ENCODE assay signal across 18 cellular contexts in the genomic region with DNA sequence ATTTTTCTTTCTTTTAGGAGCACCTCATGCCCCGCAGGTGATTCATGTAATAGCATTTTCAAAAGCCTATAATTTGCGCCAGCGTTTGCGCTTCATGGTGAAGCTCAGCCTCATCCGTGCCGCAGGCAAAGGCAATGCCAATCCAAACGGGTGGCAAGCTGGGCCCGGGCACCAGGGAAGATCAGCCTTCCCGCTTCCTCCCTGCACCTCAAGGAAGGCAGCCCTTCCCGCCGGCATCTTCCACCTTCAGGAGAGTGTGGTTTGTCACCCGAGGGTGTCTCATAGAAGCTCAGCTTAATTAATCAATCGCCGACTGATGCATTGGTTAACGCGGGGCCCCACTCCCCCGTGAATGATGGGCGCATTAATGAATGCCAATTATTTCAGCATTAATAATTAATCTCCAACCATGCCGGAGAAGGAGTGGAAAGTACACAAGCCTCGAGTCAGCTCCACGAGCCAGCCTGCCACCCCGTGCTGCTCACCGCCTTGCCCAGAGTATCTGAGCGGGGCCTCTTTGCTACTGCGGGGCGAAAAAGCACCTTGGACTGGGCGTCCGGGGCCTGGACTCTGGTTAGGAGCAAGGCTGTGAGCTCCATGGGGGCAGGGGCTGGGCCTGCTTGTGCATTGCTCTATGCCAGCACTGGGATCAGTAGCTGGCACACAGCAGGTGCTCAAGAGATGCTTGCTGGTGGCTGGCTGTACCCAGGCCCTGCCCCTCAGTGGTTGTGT. TPM values are rescaled to one million over a fixed set of nuclear protein-coding genes. Genes with fewer than 3 reads are reported as not detected.
DNase-seq lines count a peak whose midpoint lies in the region; ATAC-seq and TF ChIP-seq lines count a peak whose summit lies in the region.
"Had no signal": no experiment of that assay in that cellular context is flagged by ENCODE, and none has a peak within 500 bp of the region (broad histone marks: within the 10 kb centered on the region; RNA-seq: fewer than 3 reads in every experiment).

No MANE protein-coding gene starts in this region.

- H3K4me3 ChIP-seq in heart right ventricle = no peak overlapping the region
- no peak overlapping the region for H3K4me3 ChIP-seq in CD8-positive, alpha-beta T cell (ENCODE audit: low read depth, low read length)
- H3K4me3 ChIP-seq: GM23248 had no signal

- H3K27ac Mint-ChIP-seq in progenitor cell of endocrine pancreas = peak overlapping the region; percentile 67
- H3K27ac Mint-ChIP-seq in CD8-positive, alpha-beta T cell = no peak overlapping the region
- H3K27ac Mint-ChIP-seq: B cell; CD4-positive, alpha-beta T cell; IgD-negative memory B cell had no signal

- no peaks in the 10 kb centered on the region for H3K36me3 Mint-ChIP-seq in progenitor cell of endocrine pancreas (ENCODE audit: insufficient read depth)
- no peaks in the 10 kb centered on the region for H3K36me3 Mint-ChIP-seq in CD8-positive, alpha-beta T cell
- H3K36me3 Mint-ChIP-seq: IgD-negative memory B cell had no signal

- intact Hi-C loops in Right ventricle myocardium inferior (cut with DNase I) = no loop called here
- intact Hi-C loops in heart right ventricle (cut with DNase I) = no loop called here
- intact Hi-C loops in CD8-positive, alpha-beta T cell (cut with DNase I, micrococcal nuclease) = no loop called here

- ATAC-seq in Right ventricle myocardium inferior = no peak
- ATAC-seq in heart right ventricle = no peak
- no peak for ATAC-seq in HG03175 (IDR thresholded peaks at IDR 0.05; ENCODE audit: unreplicated experiment)
- ATAC-seq in CD8-positive, alpha-beta T cell = no peak

- H3K9me3 ChIP-seq in heart right ventricle = no peaks in the 10 kb centered on the region
- H3K9me3 ChIP-seq in CD8-positive, alpha-beta T cell (ENCODE audit: low read length) = no peaks in the 10 kb centered on the region

- H3K27me3 ChIP-seq in heart right ventricle = peaks cover 0 to 10% (median 0%) of the 10 kb centered on the region in 7 donors
- H3K27me3 ChIP-seq in CD8-positive, alpha-beta T cell (ENCODE audit: insufficient read depth, low read length) = no peaks in the 10 kb centered on the region

- POLR2A ChIA-PET in CD8-positive, alpha-beta T cell (lab: Charles Lee) = no interaction called here

- H3K27ac ChIP-seq in heart right ventricle = no peak overlapping the region
- H3K27ac ChIP-seq in CD8-positive, alpha-beta T cell (ENCODE audit: low read depth, low read length) = no peak overlapping the region
- H3K27ac ChIP-seq: C4-2B, GM23248 had no signal

- WGBS in heart right ventricle, 2 donors = 91 to 93% methylated on average over 28 of the region's 28 CpGs

- H3K4me1 ChIP-seq in heart right ventricle = peaks cover 0 to 13% (median 6%) of the 10 kb centered on the region in 9 donors
- H3K4me1 ChIP-seq in CD8-positive, alpha-beta T cell (ENCODE audit: insufficient read depth, low read length) = no peaks in the 10 kb centered on the region

- no peaks in the 10 kb centered on the region for H3K9me3 Mint-ChIP-seq in progenitor cell of endocrine pancreas (ENCODE audit: low read depth)
- H3K9me3 Mint-ChIP-seq in CD8-positive, alpha-beta T cell = no peaks in the 10 kb centered on the region
- H3K9me3 Mint-ChIP-seq: CD4-positive, alpha-beta T cell; IgD-negative memory B cell had no signal

- H3K4me1 Mint-ChIP-seq in progenitor cell of endocrine pancreas (ENCODE audit: low read depth) = peaks cover 1% of the 10 kb centered on the region
- no peaks in the 10 kb centered on the region for H3K4me1 Mint-ChIP-seq in CD8-positive, alpha-beta T cell (ENCODE audit: low read depth)

- DNase-seq in Right ventricle myocardium inferior (ENCODE audit: missing footprints) (peak; percentile 60), heart right ventricle (no peak), COR-L47 (lab: John Stamatoyannopoulos, UW) (peak; percentile 13), NCI-H69 (lab: John Stamatoyannopoulos, UW) (peak; percentile 90), progenitor cell of endocrine pancreas (ENCODE audit: low spot score, unreplicated experiment) (no peak)
- DNase-seq in CD8-positive, alpha-beta T cell = no peak
- DNase-seq: Calu3; CD4-positive, alpha-beta T cell; DMS 273 treated with DMSO at 0.1 percent for 48 hours; DMS79; GDM1; GM23248; HCEC 1CT; KBM-7 had no signal

- TF ChIP-seq CTCF in heart right ventricle (IDR thresholded peaks at IDR 0.05) = no peak
- TF ChIP-seq CTCF in progenitor cell of endocrine pancreas (IDR thresholded peaks at IDR 0.05; ENCODE audit: unreplicated experiment) = no peak
- TF ChIP-seq CTCF in CD8-positive, alpha-beta T cell (IDR thresholded peaks at IDR 0.05) = no peak

- CTCF ChIA-PET in CD8-positive, alpha-beta T cell (lab: Charles Lee) = interaction anchor here (0.8 kb wide), 1 partner anchor 14 kb away, joined by 3 read pairs; no protein-coding TSS in a partner anchor

- H3K27me3 Mint-ChIP-seq in progenitor cell of endocrine pancreas = peaks cover 69% of the 10 kb centered on the region
- peaks cover 4% of the 10 kb centered on the region for H3K27me3 Mint-ChIP-seq in CD8-positive, alpha-beta T cell (ENCODE audit: low read depth)

- no peaks in the 10 kb centered on the region for H3K36me3 ChIP-seq in heart right ventricle
- H3K36me3 ChIP-seq in CD8-positive, alpha-beta T cell (ENCODE audit: insufficient read depth, low read length) = no peaks in the 10 kb centered on the region

- H3K4me3 Mint-ChIP-seq in progenitor cell of endocrine pancreas (ENCODE audit: low read depth) = no peak overlapping the region
- no peak overlapping the region for H3K4me3 Mint-ChIP-seq in CD8-positive, alpha-beta T cell
- H3K4me3 Mint-ChIP-seq: B cell; CD4-positive, alpha-beta T cell; IgD-negative memory B cell had no signal

RNA-seq across cellular contexts. Expression of a gene that starts 13.0 kb away (rescaled TPM):
- total RNA-seq in Right ventricle myocardium inferior (7.1 TPM), heart right ventricle (1 to 10 TPM in 9 of 10 donors, under 1 TPM in 1; 0.89 to 9.2 (median 2.5) TPM), progenitor cell of endocrine pancreas (0.16 TPM in 1 of 2 replicates, not detected in the other)
- polyA plus RNA-seq in heart right ventricle = 1 to 10 TPM; 3.6 to 5.9 TPM
- total RNA-seq in CD8-positive, alpha-beta T cell = not detected
- total RNA-seq: B cell; Calu3; CD4-positive, alpha-beta T cell had no signal
- polyA plus RNA-seq: IgD-negative memory B cell had no signal

Comparison
In these comparisons a context has a peak if more than half of its experiments do, and no peak if none do; other contexts are left out.
1. DNase-seq: peak in Right ventricle myocardium inferior (single experiment), COR-L47 (single experiment) and NCI-H69 (single experiment); none in heart right ventricle (0 of 2), progenitor cell of endocrine pancreas (single experiment) and CD8-positive, alpha-beta T cell (0 of 7).